Comparison of ENCODE assay signal across 8 cellular contexts in the genomic region with DNA sequence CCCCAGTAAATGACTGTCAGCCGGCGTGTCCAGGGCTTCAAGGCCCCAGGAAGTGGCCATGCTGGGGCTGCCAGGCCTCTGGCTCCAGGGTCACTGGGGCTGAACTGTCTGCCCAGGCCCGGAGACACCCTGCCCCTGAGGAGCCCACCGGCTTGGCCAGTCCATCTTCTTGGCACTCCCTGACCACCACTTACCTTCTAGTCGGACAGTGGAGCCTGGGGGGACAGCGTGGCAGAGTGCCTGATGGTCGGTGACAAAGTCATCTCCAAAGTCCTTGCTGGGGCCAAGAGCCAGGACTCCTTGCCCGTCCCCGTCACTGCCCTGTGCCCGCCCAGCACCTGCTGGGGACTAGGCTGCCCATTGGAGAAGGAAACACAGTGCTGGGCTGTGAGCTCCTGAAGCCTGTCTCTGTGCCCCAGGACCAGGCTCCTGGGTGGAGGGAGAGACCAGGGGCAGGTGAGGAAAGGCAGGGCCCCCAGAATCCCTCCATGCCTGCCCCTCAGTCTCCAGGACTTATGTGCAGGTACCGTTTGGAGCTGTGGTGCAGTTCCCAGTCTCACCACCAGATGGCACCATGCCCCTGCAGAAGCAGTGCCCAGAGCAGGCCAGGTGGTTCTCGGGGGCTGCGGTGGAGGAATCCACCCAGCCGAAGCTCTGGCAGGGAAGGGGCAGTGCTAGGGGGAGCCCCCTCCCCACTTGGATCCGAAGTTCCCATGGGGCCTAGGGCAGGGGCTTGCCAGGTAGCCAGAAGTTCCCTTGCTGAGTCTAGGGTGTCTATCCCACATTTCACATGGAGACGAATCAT. TPM values are rescaled to one million over a fixed set of nuclear protein-coding genes. Genes with fewer than 3 reads are reported as not detected.
DNase-seq lines count a peak whose midpoint lies in the region; ATAC-seq and TF ChIP-seq lines count a peak whose summit lies in the region.

No MANE protein-coding gene starts in this region.

- peak in 8 of 9 donors; percentile 97 to 100 (median 98) for TF ChIP-seq CTCF in heart right ventricle (IDR thresholded peaks at IDR 0.05)

- no peaks in the 10 kb centered on the region for H3K9me3 Mint-ChIP-seq in activated naive CD8-positive, alpha-beta T cell treated with anti-CD3 and anti-CD28 coated beads, Interleukin-2, amount 50 U/mL, for 24 hours

- intact Hi-C loops in heart right ventricle (cut with DNase I): loop anchor here in 8 of 10 donors (1.0 to 10.0 kb wide), 6 partner anchors 48 to 130 kb away; partner anchors contain the start of gene RTN4R (in 8 of the 8)
- intact Hi-C loops in aorta (cut with DNase I): loop anchor here (1.0 to 5.0 kb wide), 3 partner anchors 110 to 128 kb away; partner anchors contain the start of gene RTN4R (in 2 of the 2)

- H3K27me3 Mint-ChIP-seq in activated naive CD8-positive, alpha-beta T cell treated with anti-CD3 and anti-CD28 coated beads, Interleukin-2, amount 50 U/mL, for 24 hours: peaks cover 4% of the 10 kb centered on the region

- H3K27me3 ChIP-seq in heart right ventricle (peaks cover 0 to 7% (median 0%) of the 10 kb centered on the region in 7 donors), aorta (ENCODE audit: control insufficient read depth in 1 of 2, insufficient read depth in 2 of 2, low read length in 1 of 2) (no peaks in the 10 kb centered on the region)

- no peak overlapping the region for H3K4me3 Mint-ChIP-seq in activated naive CD8-positive, alpha-beta T cell treated with anti-CD3 and anti-CD28 coated beads, Interleukin-2, amount 50 U/mL, for 24 hours

- DNase-seq in GDM1 (lab: John Stamatoyannopoulos, UW): peak; percentile 66
- peak; percentile 48 for DNase-seq in M059J (ENCODE audit: low read depth)
- peak; percentile 37 for DNase-seq in SW480 (ENCODE audit: low spot score)
- peak; percentile 91 for DNase-seq in activated naive CD8-positive, alpha-beta T cell treated with anti-CD3 and anti-CD28 coated beads, Interleukin-2, amount 50 U/mL, for 24 hours
- DNase-seq in heart right ventricle: peak; percentile 83 to 88
- DNase-seq in putamen (ENCODE audit: low spot score): peak; percentile 63
- DNase-seq in aorta: peak; percentile 89 to 95

- peak; percentile 78 for ATAC-seq in activated naive CD8-positive, alpha-beta T cell treated with anti-CD3 and anti-CD28 coated beads, Interleukin-2, amount 50 U/mL, for 24 hours
- peak; percentile 68 to 85 (median 76) for ATAC-seq in heart right ventricle
- peak; percentile 89 for ATAC-seq in aorta (ENCODE audit: low FRiP score)
- no peak for ATAC-seq in GM18858 (IDR thresholded peaks at IDR 0.05; ENCODE audit: unreplicated experiment)

- WGBS in heart right ventricle, 2 donors: 40 to 42% methylated on average over 16 of the region's 16 CpGs
- 36 to 37% methylated on average over 16 of the region's 16 CpGs for WGBS in aorta, 2 donors

- H3K27ac ChIP-seq in heart right ventricle (no peak overlapping the region), aorta (ENCODE audit: low read depth in 1 of 2, low read length in 2 of 2) (no peak overlapping the region)

- H3K4me1 ChIP-seq in heart right ventricle: peaks cover 0 to 7% (median 4%) of the 10 kb centered on the region in 9 donors
- H3K4me1 ChIP-seq in aorta (ENCODE audit: control insufficient read depth in 1 of 2, insufficient read depth in 2 of 2, low read length in 2 of 2): no peaks in the 10 kb centered on the region

- no peaks in the 10 kb centered on the region for H3K9me3 ChIP-seq in heart right ventricle
- no peaks in the 10 kb centered on the region for H3K9me3 ChIP-seq in aorta (ENCODE audit: control insufficient read depth, low read length)

- H3K4me3 ChIP-seq in heart right ventricle (no peak overlapping the region), aorta (ENCODE audit: low read length in 2 of 2) (no peak overlapping the region)

- no peaks in the 10 kb centered on the region for H3K36me3 Mint-ChIP-seq in activated naive CD8-positive, alpha-beta T cell treated with anti-CD3 and anti-CD28 coated beads, Interleukin-2, amount 50 U/mL, for 24 hours (ENCODE audit: low read depth)

- no peak overlapping the region for H3K27ac Mint-ChIP-seq in activated naive CD8-positive, alpha-beta T cell treated with anti-CD3 and anti-CD28 coated beads, Interleukin-2, amount 50 U/mL, for 24 hours

- H3K4me1 Mint-ChIP-seq in activated naive CD8-positive, alpha-beta T cell treated with anti-CD3 and anti-CD28 coated beads, Interleukin-2, amount 50 U/mL, for 24 hours: no peaks in the 10 kb centered on the region

- H3K36me3 ChIP-seq in heart right ventricle (no peaks in the 10 kb centered on the region), aorta (ENCODE audit: control insufficient read depth in 1 of 2, insufficient read depth in 2 of 2, low read length in 1 of 2) (no peaks in the 10 kb centered on the region)

RNA-seq across cellular contexts. Expression of gene CCDC188, which starts 6.0 kb away (rescaled TPM):
- total RNA-seq in M059J (2014; rRNA removed; shearing (Covaris generic)): 0.69 TPM in 1 of 2 replicates, not detected in the other
- total RNA-seq in heart right ventricle: 1 to 10 TPM in 1 of 10 donors, under 1 TPM in 6, not detected in 3; 0.15 to 1.1 (median 0.50) TPM
- 1 to 10 TPM in 1 of 2 donors, under 1 TPM in 1; 0.51 to 2.3 TPM for polyA plus RNA-seq in heart right ventricle
- total RNA-seq in aorta: 1 to 10 TPM in 1 of 2 donors, under 1 TPM in 1; 0.78 to 4.0 TPM
- not detected for polyA plus RNA-seq in aorta

RNA-seq across cellular contexts. Expression of gene ZDHHC8, which starts 25.2 kb away (rescaled TPM):
- 3.0 and 12.1 TPM in 2 replicates for total RNA-seq in M059J (2014; rRNA removed; shearing (Covaris generic))
- total RNA-seq in heart right ventricle (10 to 100 TPM; 32.5 to 51.7 (median 37.5) TPM), aorta (10 to 100 TPM; 56.0 to 71.9 TPM)
- polyA plus RNA-seq in heart right ventricle (10 to 100 TPM; 23.2 to 39.4 TPM), aorta (10 to 100 TPM in 1 of 2 donors, 1 to 10 TPM in 1; 6.3 to 37.1 TPM)

RNA-seq across cellular contexts. Expression of gene TRMT2A, which starts 39.8 kb away (rescaled TPM):
- total RNA-seq in M059J (2014; rRNA removed; shearing (Covaris generic)): 17.9 and 21.0 TPM in 2 replicates
- total RNA-seq in heart right ventricle (10 to 100 TPM; 18.4 to 29.6 (median 25.8) TPM), aorta (10 to 100 TPM; 42.5 to 49.8 TPM)
- polyA plus RNA-seq in heart right ventricle (10 to 100 TPM; 24.6 to 58.2 TPM), aorta (100 to 1,000 TPM in 1 of 2 donors, 10 to 100 TPM in 1; 15.9 to 152 TPM)

RNA-seq across cellular contexts. Expression of gene RANBP1, which starts 40.9 kb away (rescaled TPM):
- total RNA-seq in M059J (2014; rRNA removed; shearing (Covaris generic)): 828 and 1,137 TPM in 2 replicates
- total RNA-seq in heart right ventricle (10 to 100 TPM; 31.8 to 55.8 (median 38.1) TPM), aorta (10 to 100 TPM; 49.8 to 54.7 TPM)
- polyA plus RNA-seq in heart right ventricle (10 to 100 TPM; 39.4 to 71.7 TPM), aorta (10 to 100 TPM; 57.6 to 75.0 TPM)

Comparison
In these comparisons a context has a peak if more than half of its experiments do, and no peak if none do; other contexts are left out.
1. DNase-seq: peak in every context shown above with its lines; median percentile 92 in aorta; 91 in activated naive CD8-positive, alpha-beta T cell treated with anti-CD3 and anti-CD28 coated beads, Interleukin-2, amount 50 U/mL, for 24 hours; 86 in heart right ventricle; 66 in GDM1; 63 in putamen; 48 in M059J; 37 in SW480.